In genomic region chr7:25625316-25625715, GRCh38 we compare ENCODE assay signal across 19 cellular contexts.
DNase-seq lines count a peak whose midpoint lies in the region; ATAC-seq and TF ChIP-seq lines count a peak whose summit lies in the region.
"Had no signal": no experiment of that assay in that cellular context is flagged by ENCODE, and none has a peak within 500 bp of the region (broad histone marks: within the 10 kb centered on the region; RNA-seq: fewer than 3 reads in every experiment).

No MANE protein-coding gene starts in this region.

- intact Hi-C loops in OCI-LY7 (cut with micrococcal nuclease; ENCODE audit: unreplicated experiment) (no loop called here), testis (cut with DNase I; ENCODE audit: low total_unique reads) (no loop called here)

- H3K4me2 ChIP-seq in OCI-LY7 (ENCODE audit: low read length): peak overlapping the region; percentile 21; the same call in 1 of the 2 replicates

- no TSS peak for BruUV-seq in OCI-LY7 (replicated peaks; lab: Mats Ljungman, UMichigan)

- no peaks in the 10 kb centered on the region for H3K36me3 Mint-ChIP-seq in memory B cell

- H4K20me1 ChIP-seq in OCI-LY7 (ENCODE audit: insufficient read depth, low read length): no peaks in the 10 kb centered on the region

- no peaks in the 10 kb centered on the region for H3K79me2 ChIP-seq in OCI-LY7 (ENCODE audit: insufficient read depth, low read depth, low read length)

- no peaks in the 10 kb centered on the region for H3K9me3 ChIP-seq in OCI-LY7 (ENCODE audit: low read length)
- H3K9me3 ChIP-seq in testis: no peaks in the 10 kb centered on the region

- peaks cover 2% of the 10 kb centered on the region for H3K9me3 Mint-ChIP-seq in memory B cell
- H3K9me3 Mint-ChIP-seq: T-helper 2 cell treated with Interferon-gamma antibody and Interleukin-4, amounts not matched to agents 5 μg/mL and 100 μg/mL, for 36 hours had no signal

- no peaks in the 10 kb centered on the region for H3K27me3 ChIP-seq in testis
- H3K27me3 ChIP-seq: cardiac muscle cell had no signal

- H3K27ac ChIP-seq in OCI-LY7 (ENCODE audit: low read depth, low read length, poor library complexity, severe bottlenecking): no peak overlapping the region
- H3K27ac ChIP-seq in testis: peak overlapping the region; percentile 79 to 90
- H3K27ac ChIP-seq: cardiac muscle cell, GM23248 had no signal

- POLR2A ChIA-PET in OCI-LY7 (lab: Charles Lee): interaction anchor here (0.9 kb wide), 1 partner anchor 10 kb away, joined by 3 read pairs; no protein-coding TSS in a partner anchor

- H3K9me2 ChIP-seq in OCI-LY7 (ENCODE audit: insufficient read depth, low read length): no peaks in the 10 kb centered on the region

- H3K4me1 Mint-ChIP-seq in memory B cell: peaks cover 23% of the 10 kb centered on the region

- peaks cover 20% of the 10 kb centered on the region for H3K4me1 ChIP-seq in OCI-LY7 (ENCODE audit: insufficient read depth, low read length, poor library complexity, severe bottlenecking)
- H3K4me1 ChIP-seq in testis: peaks cover 15% of the 10 kb centered on the region

- in situ Hi-C loops in KBM-7 (cut with MboI; ENCODE audit: low pct_unique_long_range_greater_than_20kb, low sequenced_read_pairs): no loop called here

- 52 to 53% methylated on average over 5 of the region's 5 CpGs for WGBS in testis, 2 donors

- DNase-seq in KBM-7 (peak; percentile 55), OCI-LY7 (ENCODE audit: low spot score) (peak; percentile 39), memory B cell (ENCODE audit: low spot score in 2 of 2) (peak in 1 of 2 donors; percentile 29), testis (no peak), LoVo (ENCODE audit: low spot score) (no peak), NCI-H1105 (lab: John Stamatoyannopoulos, UW) (no peak)
- DNase-seq: activated CD4-positive, alpha-beta T cell treated with anti-CD3 and anti-CD28 coated beads for 4 hours; activated T-cell treated with anti-CD3 and anti-CD28 coated beads for 4 hours; AML-193; DMS 273 treated with DMSO at 0.1 percent for 48 hours; effector memory CD4-positive, alpha-beta T cell; NCI-H774; posterior cingulate gyrus; SHP77 treated with DMSO at 0.1 percent for 48 hours had no signal

- ATAC-seq in memory B cell (ENCODE audit: low read depth) (peak; percentile 92), HG03280 (IDR thresholded peaks at IDR 0.05; ENCODE audit: unreplicated experiment) (no peak)

- CTCF ChIA-PET in OCI-LY7 (lab: Charles Lee; ENCODE audit: unreplicated experiment): no interaction called here

- no peak for TF ChIP-seq POLR2A in testis (IDR thresholded peaks at IDR 0.05)

- peak overlapping the region; percentile 12 for H3K27ac Mint-ChIP-seq in memory B cell
- H3K27ac Mint-ChIP-seq: activated naive CD8-positive, alpha-beta T cell; T-helper 2 cell treated with Interferon-gamma antibody and Interleukin-4, amounts not matched to agents 5 μg/mL and 100 μg/mL, for 36 hours had no signal

- TF ChIP-seq CTCF in OCI-LY7 (conservative IDR thresholded peaks at IDR 0.05; ENCODE audit: low read length) (no peak), testis (IDR thresholded peaks at IDR 0.05) (no peak)

- peaks cover 1% of the 10 kb centered on the region for H3K27me3 Mint-ChIP-seq in memory B cell
- H3K27me3 Mint-ChIP-seq: activated naive CD8-positive, alpha-beta T cell had no signal

- peak overlapping the region; percentile 51; the same call in 1 of the 2 replicates for H2AFZ ChIP-seq in OCI-LY7 (ENCODE audit: low read length)
- H2AFZ ChIP-seq: GM23248 had no signal

- no peaks in the 10 kb centered on the region for H3K36me3 ChIP-seq in OCI-LY7 (ENCODE audit: insufficient read depth, low read length)
- H3K36me3 ChIP-seq in testis (ENCODE audit: low read depth, missing control alignments): no peaks in the 10 kb centered on the region
- H3K36me3 ChIP-seq: cardiac muscle cell had no signal

- no peak overlapping the region for H3K4me3 ChIP-seq in OCI-LY7 (ENCODE audit: low read depth, low read length, poor library complexity, severe bottlenecking)
- H3K4me3 ChIP-seq in testis: no peak overlapping the region
- H3K4me3 ChIP-seq: cardiac muscle cell, GM23248 had no signal

- peak overlapping the region; percentile 71 for H3K4me3 Mint-ChIP-seq in memory B cell
- H3K4me3 Mint-ChIP-seq: activated naive CD8-positive, alpha-beta T cell; T-helper 2 cell treated with Interferon-gamma antibody and Interleukin-4, amounts not matched to agents 5 μg/mL and 100 μg/mL, for 36 hours had no signal

Comparison
In these comparisons a context has a peak if more than half of its experiments do, and no peak if none do; other contexts are left out.
1. DNase-seq: peak in KBM-7 (single experiment) and OCI-LY7 (single experiment); none in testis (single experiment), LoVo (single experiment) and NCI-H1105 (single experiment).